8 cellular contexts compared by ENCODE assay signal in genomic region chr13:73835138-73835721, GRCh38.
DNase-seq lines count a peak whose midpoint lies in the region; ATAC-seq and TF ChIP-seq lines count a peak whose summit lies in the region.

No MANE protein-coding gene starts in this region.

- no peak overlapping the region for H3K27ac Mint-ChIP-seq in chondrocyte (ENCODE audit: unreplicated experiment)

- H3K4me3 Mint-ChIP-seq in chondrocyte (ENCODE audit: unreplicated experiment), result no peak overlapping the region

- H3K4me1 Mint-ChIP-seq in chondrocyte (ENCODE audit: low read depth), result peaks cover 13% of the 10 kb centered on the region

- no peaks in the 10 kb centered on the region for H3K27me3 Mint-ChIP-seq in chondrocyte (ENCODE audit: low read depth)

- peak; percentile 17 for TF ChIP-seq CTCF in AG04449 (IDR thresholded peaks at IDR 0.05; ENCODE audit: insufficient read depth, low read length, missing control alignments)
- TF ChIP-seq CTCF in GM12872 (IDR thresholded peaks at IDR 0.05; ENCODE audit: insufficient read depth, low read depth, low read length), result peak; percentile 49; the same call in 2 of the 3 replicates
- peak; percentile 90 for TF ChIP-seq CTCF in chondrocyte (IDR thresholded peaks at IDR 0.05)
- TF ChIP-seq CTCF in lung (IDR thresholded peaks at IDR 0.05; ENCODE audit: control extremely low read depth, extremely low read depth), result peak; percentile 41

- DNase-seq in AG04449 (ENCODE audit: low read depth, low spot score) (no peak), NCI-H69 (lab: John Stamatoyannopoulos, UW) (peak; percentile 67), chondrocyte (ENCODE audit: low spot score) (no peak), lung (ENCODE audit: low spot score) (no peak)
- DNase-seq in activated T-cell treated with anti-CD3 and anti-CD28 coated beads, Interleukin-2, amount 50 U/mL, for 1 hour, result no peak

- no peaks in the 10 kb centered on the region for H3K9me3 ChIP-seq in lung (ENCODE audit: control insufficient read depth in 2 of 2, insufficient read depth in 1 of 2, low read length in 1 of 2)

- no peaks in the 10 kb centered on the region for H3K27me3 ChIP-seq in lung (ENCODE audit: control insufficient read depth, insufficient read depth)

- H3K27ac ChIP-seq in lung (ENCODE audit: low read depth in 1 of 2, low read length in 1 of 2), result no peak overlapping the region

- CTCF ChIA-PET in AG04449 (lab: Yijun Ruan, JAX), result interaction anchor here (0.6 to 3.1 kb wide), 21 partner anchors 9 to 1384 kb away, joined by 3 to 16 read pairs (median 4); no protein-coding TSS in a partner anchor

- H3K9me3 Mint-ChIP-seq in chondrocyte (ENCODE audit: low read depth), result no peaks in the 10 kb centered on the region

- no peaks in the 10 kb centered on the region for H3K36me3 Mint-ChIP-seq in chondrocyte (ENCODE audit: low read depth)

- H3K36me3 ChIP-seq in lung (ENCODE audit: control insufficient read depth in 2 of 2, insufficient read depth in 2 of 2, low read length in 2 of 2), result no peaks in the 10 kb centered on the region

- H3K4me1 ChIP-seq in lung (ENCODE audit: control insufficient read depth in 2 of 2, insufficient read depth in 2 of 2, low read length in 2 of 2), result peaks cover 0 to 6% of the 10 kb centered on the region in 2 donors

- POLR2A ChIA-PET in AG04449 (lab: Yijun Ruan, JAX), result no interaction called here

- H3K4me3 ChIP-seq in AG04449 (ENCODE audit: low read depth, low read length), result no peak overlapping the region
- H3K4me3 ChIP-seq in lung, result no peak overlapping the region

- ATAC-seq in HG02943 (IDR thresholded peaks at IDR 0.05; ENCODE audit: low read depth, unreplicated experiment), result peak; percentile 66
- no peak for ATAC-seq in lung (ENCODE audit: insufficient read depth, low FRiP score)
- no peak for ATAC-seq in GM18873 (IDR thresholded peaks at IDR 0.05; ENCODE audit: low FRiP score, unreplicated experiment)

- WGBS in lung, 2 donors, result 48 to 55% methylated on average over 5 of the region's 5 CpGs

Comparison
In these comparisons a context has a peak if more than half of its experiments do, and no peak if none do; other contexts are left out.
1. CTCF ChIP-seq: peak in every context shown above with its lines; median percentile 90 in chondrocyte; 49 in GM12872; 41 in lung; 17 in AG04449.